ENCODE assay signal across 21 cellular contexts in the genomic region with DNA sequence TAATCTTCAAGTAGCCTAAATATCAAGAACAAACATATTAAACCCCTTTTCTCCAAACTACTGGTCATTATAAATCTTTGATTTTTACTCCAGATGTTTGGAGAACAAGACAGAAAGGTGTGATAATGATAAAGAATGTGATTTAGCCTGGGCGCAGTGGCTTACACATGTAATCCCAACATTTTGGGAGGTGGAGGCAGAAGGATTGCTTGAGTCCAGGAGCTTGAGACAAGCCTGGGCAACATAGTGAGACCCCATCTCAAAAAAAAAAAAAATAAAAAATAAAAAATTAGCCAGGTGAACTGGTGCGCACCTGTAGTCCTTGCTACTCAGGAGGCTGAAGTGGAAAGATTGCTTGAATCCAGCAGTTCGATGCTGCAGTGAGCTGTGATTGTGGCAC.
"Had no signal": no experiment of that assay in that cellular context is flagged by ENCODE, and none has a peak within 500 bp of the region (broad histone marks: within the 10 kb centered on the region; RNA-seq: fewer than 3 reads in every experiment).

No MANE protein-coding gene starts in this region.

- H3K36me3 ChIP-seq: cardiac muscle cell, esophagus muscularis mucosa, gastroesophageal sphincter, heart left ventricle, prostate gland, right atrium auricular region, tibial nerve, vagina had no signal

- H3K9me3 Mint-ChIP-seq: activated CD8-positive, alpha-beta T cell treated with anti-CD3 and anti-CD28 coated beads for 36 hours; activated T-cell treated with anti-CD3 and anti-CD28 coated beads, Interleukin-2, amount 50 U/mL, for 24 hours; dendritic cell treated with granulocyte-macrophage colony-stimulating factor and Interleukin-4, amounts not matched to agents 40 ng/mL and 50 ng/mL, for 4 days; memory B cell; neural crest cell had no signal

- H3K27me3 ChIP-seq: cardiac muscle cell, esophagus muscularis mucosa, gastroesophageal sphincter, heart left ventricle, right atrium auricular region, tibial nerve, vagina had no signal

- H3K27ac ChIP-seq: cardiac muscle cell, esophagus muscularis mucosa, gastroesophageal sphincter, prostate gland, right atrium auricular region, tibial nerve, vagina had no signal

- DNase-seq: activated CD8-positive, alpha-beta T cell treated with anti-CD3 and anti-CD28 coated beads for 36 hours; activated gamma-delta T cell; activated naive CD8-positive, alpha-beta T cell treated with anti-CD3 and anti-CD28 coated beads, Interleukin-2, amount 10 ng/mL, durations not matched to agents 7 days and 5 days; activated T-cell treated with anti-CD3 and anti-CD28 coated beads, Interleukin-2, amount 50 U/mL, for 24 hours; amygdala; effector CD8-positive, alpha-beta T cell; heart left ventricle; stimulated activated CD4-positive, alpha-beta T cell treated with anti-CD3 and anti-CD28 coated beads, Interleukin-2, amount 100 ng/mL, for 24 hours; stimulated activated naive CD4-positive, alpha-beta T cell treated with Interleukin-2 at 50 U/mL for 16 hours; substantia nigra; T1000 had no signal

- H3K4me3 Mint-ChIP-seq: activated naive CD8-positive, alpha-beta T cell treated with anti-CD3 and anti-CD28 coated beads, Interleukin-2, amount 10 ng/mL, durations not matched to agents 7 days and 5 days; dendritic cell treated with granulocyte-macrophage colony-stimulating factor and Interleukin-4, amounts not matched to agents 40 ng/mL and 50 ng/mL, for 4 days; memory B cell; neural crest cell had no signal

- ATAC-seq: gastroesophageal sphincter, heart left ventricle had no signal

- H3K4me3 ChIP-seq: cardiac muscle cell, esophagus muscularis mucosa, gastroesophageal sphincter, heart left ventricle, prostate gland, right atrium auricular region, tibial nerve, vagina had no signal

- H3K27ac Mint-ChIP-seq: activated naive CD8-positive, alpha-beta T cell treated with anti-CD3 and anti-CD28 coated beads, Interleukin-2, amount 10 ng/mL, durations not matched to agents 7 days and 5 days; dendritic cell treated with granulocyte-macrophage colony-stimulating factor and Interleukin-4, amounts not matched to agents 40 ng/mL and 50 ng/mL, for 4 days; memory B cell had no signal

- H3K9me3 ChIP-seq: esophagus muscularis mucosa, gastroesophageal sphincter, heart left ventricle, prostate gland, right atrium auricular region, tibial nerve, vagina had no signal

- H3K27me3 Mint-ChIP-seq: activated CD8-positive, alpha-beta T cell treated with anti-CD3 and anti-CD28 coated beads for 36 hours; activated naive CD8-positive, alpha-beta T cell treated with anti-CD3 and anti-CD28 coated beads, Interleukin-2, amount 10 ng/mL, durations not matched to agents 7 days and 5 days; activated T-cell treated with anti-CD3 and anti-CD28 coated beads, Interleukin-2, amount 50 U/mL, for 24 hours; dendritic cell treated with granulocyte-macrophage colony-stimulating factor and Interleukin-4, amounts not matched to agents 40 ng/mL and 50 ng/mL, for 4 days; memory B cell had no signal

- H3K4me1 ChIP-seq: esophagus muscularis mucosa, gastroesophageal sphincter, prostate gland, right atrium auricular region, vagina had no signal
